16 cellular contexts compared by ENCODE assay signal in the genomic region with DNA sequence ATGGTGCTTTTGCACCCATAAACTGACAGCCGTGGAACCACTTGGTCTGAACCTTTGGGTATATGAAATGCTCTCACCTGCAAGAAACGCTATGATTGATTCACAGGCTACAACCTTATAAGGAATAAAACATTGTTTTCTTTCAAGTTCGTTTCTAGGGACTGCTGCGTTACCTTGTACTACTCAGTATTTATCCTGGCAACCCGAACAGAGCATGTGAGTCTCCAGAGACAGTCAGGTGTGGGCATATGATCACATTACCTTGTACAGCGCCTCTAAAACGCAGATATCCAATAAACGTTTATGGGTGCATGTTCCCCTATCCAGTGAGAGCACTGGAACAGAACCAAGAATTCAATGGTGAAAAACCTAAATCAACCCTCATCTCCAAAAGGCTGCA. TPM values are rescaled to one million over a fixed set of nuclear protein-coding genes. Genes with fewer than 3 reads are reported as not detected.
DNase-seq lines count a peak whose midpoint lies in the region; ATAC-seq and TF ChIP-seq lines count a peak whose summit lies in the region.
"Had no signal": no experiment of that assay in that cellular context is flagged by ENCODE, and none has a peak within 500 bp of the region (broad histone marks: within the 10 kb centered on the region; RNA-seq: fewer than 3 reads in every experiment).

No MANE protein-coding gene starts in this region.

- DNase-seq in IMR-90 (no peak), fibroblast of lung (ENCODE audit: low read depth in 2 of 2) (no peak), nephron progenitor cell (no peak), mesendoderm (no peak), activated gamma-delta T cell (lab: John Stamatoyannopoulos, UW) (no peak), mucosa of descending colon (no peak)
- DNase-seq: activated CD8-positive, alpha-beta memory T cell treated with anti-CD3 and anti-CD28 coated beads for 24 hours; Caco-2; islet precursor cell; NCI-H1092; stomach had no signal

- TF ChIP-seq CTCF in IMR-90 (conservative IDR thresholded peaks at IDR 0.05; ENCODE audit: low read depth, low read length) (no peak), fibroblast of lung (conservative IDR thresholded peaks at IDR 0.05 in 1 of 2, IDR thresholded peaks at IDR 0.05 in 1 of 2; ENCODE audit: low read depth in 1 of 2, low read length in 2 of 2) (no peak), nephron progenitor cell (IDR thresholded peaks at IDR 0.05) (no peak), mucosa of descending colon (IDR thresholded peaks at IDR 0.05) (no peak)

- H3K27ac Mint-ChIP-seq in nephron progenitor cell: no peak overlapping the region

- H3K4me2 ChIP-seq in IMR-90 (ENCODE audit: low read depth, low read length) (peak overlapping the region; percentile 94; the same call in 1 of the 2 replicates), fibroblast of lung (ENCODE audit: extremely low read depth, insufficient read depth, low read length) (peak overlapping the region; percentile 88), mesendoderm (ENCODE audit: low read length) (no peak overlapping the region)

- peaks cover 37% of the 10 kb centered on the region for H3K4me1 Mint-ChIP-seq in nephron progenitor cell

- dilution Hi-C loops in IMR-90 (cut with HindIII; ENCODE audit: low sequenced_read_pairs, unreplicated experiment): no loop called here

- ATAC-seq in IMR-90 (ENCODE audit: low read depth) (no peak), mucosa of descending colon (no peak), GM19328 (IDR thresholded peaks at IDR 0.05; ENCODE audit: unreplicated experiment) (no peak)
- ATAC-seq: gastroesophageal sphincter had no signal

- no peak for TF ChIP-seq RAD21 in IMR-90 (IDR thresholded peaks at IDR 0.05; ENCODE audit: low read length)

- H3K23ac ChIP-seq in IMR-90 (ENCODE audit: low read depth, low read length) (peak overlapping the region; percentile 6; the same call in 1 of the 2 replicates), mesendoderm (ENCODE audit: low read length) (no peak overlapping the region)

- H3K9ac ChIP-seq in IMR-90 (ENCODE audit: low read depth, low read length) (0 out of 2 replicates have a peak overlapping the region, but pooled peaks have one; percentile 73), fibroblast of lung (ENCODE audit: insufficient read depth, low read length) (peak overlapping the region; percentile 89), mesendoderm (ENCODE audit: low read length) (no peak overlapping the region)

- H3K4me3 Mint-ChIP-seq in nephron progenitor cell: peak overlapping the region; percentile 86

- no peak overlapping the region for H4K5ac ChIP-seq in IMR-90 (ENCODE audit: low read depth, low read length)
- H4K5ac ChIP-seq in mesendoderm (ENCODE audit: low read length): no peak overlapping the region

- 43% methylated on average over 5 of the region's 8 CpGs; no CpG with 5 or more reads in 1 of the 2 experiments for whole genome bisulfite sequencing in IMR-90 (ENCODE audit: extremely low coverage in 2 of 2, insufficient read length in 1 of 2), 2 experiments
- no CpG with 5 or more reads among the region's 8 CpGs for WGBS in mesendoderm (ENCODE audit: extremely low coverage, insufficient coverage, low lambda C conversion rate)

- peak overlapping the region; percentile 97 for H3K4me3 ChIP-seq in ACC112 (ENCODE audit: low read depth, low read length)
- H3K4me3 ChIP-seq in IMR-90 (ENCODE audit: insufficient read depth, low read depth, low read length): peak overlapping the region; percentile 71
- peak overlapping the region; percentile 70 to 94 (median 90) for H3K4me3 ChIP-seq in fibroblast of lung (replicated peaks in 1 of 4; ENCODE audit: control extremely low read depth in 1 of 4, insufficient read depth in 1 of 4, low read depth in 3 of 4, low read length in 4 of 4)
- no peak overlapping the region for H3K4me3 ChIP-seq in mesendoderm (ENCODE audit: low read length)
- no peak overlapping the region for H3K4me3 ChIP-seq in mucosa of descending colon

- H3K27me3 ChIP-seq in ACC112 (ENCODE audit: insufficient read depth, low read length): no peaks in the 10 kb centered on the region
- H3K27me3 ChIP-seq in IMR-90 (ENCODE audit: control insufficient read depth, insufficient read depth, low read length): no peaks in the 10 kb centered on the region
- H3K27me3 ChIP-seq in fibroblast of lung (ENCODE audit: control insufficient read depth, insufficient read depth, low read length): no peaks in the 10 kb centered on the region
- H3K27me3 ChIP-seq in mesendoderm (ENCODE audit: insufficient read depth, low read length, poor library complexity): peaks cover 23% of the 10 kb centered on the region

- H3K56ac ChIP-seq in IMR-90 (ENCODE audit: extremely low read depth, insufficient read depth, low read length) (no peak overlapping the region), mesendoderm (ENCODE audit: low read length) (no peak overlapping the region)

- in situ Hi-C loops in IMR-90 (cut with MboI; ENCODE audit: low sequenced_read_pairs): loop anchor here (10.0 kb wide), 2 partner anchors 61 to 231 kb away; no protein-coding TSS in a partner anchor

- H3K9me3 ChIP-seq in IMR-90 (ENCODE audit: control insufficient read depth, insufficient read depth, low read length) (no peaks in the 10 kb centered on the region), fibroblast of lung (ENCODE audit: control insufficient read depth, insufficient read depth, low read depth, low read length) (no peaks in the 10 kb centered on the region), mucosa of descending colon (no peaks in the 10 kb centered on the region)
- H3K9me3 ChIP-seq: Caco-2, gastroesophageal sphincter, stomach, vagina had no signal

- no peaks in the 10 kb centered on the region for H3K9me3 Mint-ChIP-seq in nephron progenitor cell

- H3K9me1 ChIP-seq in IMR-90 (ENCODE audit: insufficient read depth, low read length): peaks cover 12% of the 10 kb centered on the region; the same call in 1 of the 2 replicates

- no peaks in the 10 kb centered on the region for H3K36me3 Mint-ChIP-seq in nephron progenitor cell (ENCODE audit: low read depth)

- H4K20me1 ChIP-seq in IMR-90 (ENCODE audit: insufficient read depth, low read length) (0 out of 2 replicates have a peak, but pooled peaks cover 2% of the 10 kb centered on the region), fibroblast of lung (ENCODE audit: control insufficient read depth, extremely low read depth, insufficient read depth, low read length) (no peaks in the 10 kb centered on the region)

- H3K4me1 ChIP-seq in ACC112 (ENCODE audit: control insufficient read depth, insufficient read depth, low read length, unreplicated experiment) (peaks cover 57% of the 10 kb centered on the region), IMR-90 (ENCODE audit: control insufficient read depth, insufficient read depth, low read length) (peaks cover 23% of the 10 kb centered on the region), fibroblast of lung (ENCODE audit: control insufficient read depth, extremely low read depth, insufficient read depth, low read length) (peaks cover 11% of the 10 kb centered on the region), mesendoderm (ENCODE audit: control insufficient read depth, low read depth, low read length) (no peaks in the 10 kb centered on the region), mucosa of descending colon (ENCODE audit: low read depth) (peaks cover 11% of the 10 kb centered on the region)
- H3K4me1 ChIP-seq: Caco-2 had no signal

- POLR2A ChIA-PET in IMR-90 (lab: Charles Lee; ENCODE audit: unreplicated experiment): no interaction called here

- H3K36me3 ChIP-seq in ACC112 (ENCODE audit: insufficient read depth, low read length) (peaks cover 26% of the 10 kb centered on the region), IMR-90 (ENCODE audit: control insufficient read depth, insufficient read depth, low read length) (no peaks in the 10 kb centered on the region), fibroblast of lung (ENCODE audit: control insufficient read depth, insufficient read depth, low read length) (peaks cover 2% of the 10 kb centered on the region), mesendoderm (ENCODE audit: control insufficient read depth, insufficient read depth, low read length) (no peaks in the 10 kb centered on the region), mucosa of descending colon (ENCODE audit: low read depth) (no peaks in the 10 kb centered on the region)
- H3K36me3 ChIP-seq: gastroesophageal sphincter, stomach, vagina had no signal

- H4K8ac ChIP-seq in IMR-90 (ENCODE audit: low read depth in 2 of 2, low read length in 2 of 2) (peak overlapping the region in 1 of 2 experiments; percentile 75; a peak in 1 of 4 replicates), mesendoderm (ENCODE audit: low read depth, low read length) (no peak overlapping the region)

- CTCF ChIA-PET in IMR-90 (lab: Yijun Ruan, JAX): no interaction called here

- H3K4ac ChIP-seq in IMR-90 (ENCODE audit: low read depth, low read length) (peak overlapping the region; percentile 55), mesendoderm (ENCODE audit: low read depth, low read length) (no peak overlapping the region)

- H2BK5ac ChIP-seq in IMR-90 (ENCODE audit: low read depth, low read length, poor library complexity, severe bottlenecking) (no peak overlapping the region), mesendoderm (ENCODE audit: low read length) (no peak overlapping the region)

- H2AFZ ChIP-seq in ACC112 (ENCODE audit: low read length, unreplicated experiment) (no peak overlapping the region), IMR-90 (replicated peaks; ENCODE audit: low read length, poor library complexity) (no peak overlapping the region), fibroblast of lung (ENCODE audit: low read length) (no peak overlapping the region)

- H3K79me2 ChIP-seq in ACC112 (ENCODE audit: control insufficient read depth, insufficient read depth, low read length, unreplicated experiment) (peaks cover 78% of the 10 kb centered on the region), fibroblast of lung (ENCODE audit: control insufficient read depth, insufficient read depth, low read length) (peaks cover 68% of the 10 kb centered on the region), mesendoderm (ENCODE audit: control insufficient read depth, insufficient read depth, low read length) (no peaks in the 10 kb centered on the region)

- H4K91ac ChIP-seq in IMR-90 (ENCODE audit: insufficient read depth, low read depth, low read length): 0 out of 2 replicates have a peak overlapping the region, but pooled peaks have one; percentile 5

- H2AK9ac ChIP-seq in IMR-90 (replicated peaks; ENCODE audit: low read depth, low read length, poor library complexity): no peak overlapping the region

- H3K18ac ChIP-seq in IMR-90 (ENCODE audit: low read depth, low read length) (peak overlapping the region; percentile 77; the same call in 1 of the 2 replicates), mesendoderm (ENCODE audit: low read length) (no peak overlapping the region)

- H3K79me1 ChIP-seq in IMR-90 (ENCODE audit: low read depth in 1 of 2, low read length in 2 of 2) (peaks cover 24 to 60% of the 10 kb centered on the region in 2 experiments), mesendoderm (ENCODE audit: low read length) (no peaks in the 10 kb centered on the region)

- H3K14ac ChIP-seq in IMR-90 (replicated peaks; ENCODE audit: low read depth, low read length): 0 out of 2 replicates have a peak overlapping the region, but pooled peaks have one; percentile 4

- H2BK15ac ChIP-seq in IMR-90 (ENCODE audit: low read depth, low read length) (no peak overlapping the region; the same call in 2 of the 3 replicates), mesendoderm (replicated peaks; ENCODE audit: low read depth) (no peak overlapping the region)

- intact Hi-C loops in IMR-90 (cut with micrococcal nuclease) (loop anchor here (10.0 kb wide), 2 partner anchors 49 to 209 kb away; no protein-coding TSS in a partner anchor), mucosa of descending colon (cut with DNase I, micrococcal nuclease) (loop anchor here in 1 of 2 donors (10.0 kb wide), 1 partner anchor 71 kb away; no protein-coding TSS in a partner anchor)

- no TSS peak for BruUV-seq in IMR-90 (replicated peaks; lab: Mats Ljungman, UMichigan)

- H3K27me3 Mint-ChIP-seq in nephron progenitor cell (ENCODE audit: low read depth, poor library complexity): peaks cover 80% of the 10 kb centered on the region

- H3K27ac ChIP-seq in ACC112 (ENCODE audit: low read depth, low read length) (peak overlapping the region; percentile 82; the same call in 1 of the 2 replicates), IMR-90 (ENCODE audit: insufficient read depth, low read length) (no peak overlapping the region), fibroblast of lung (ENCODE audit: insufficient read depth, low read length) (peak overlapping the region; percentile 92), mesendoderm (ENCODE audit: low read depth, low read length) (no peak overlapping the region)
- H3K27ac ChIP-seq: gastroesophageal sphincter, vagina, VCaP had no signal

- no peak for TF ChIP-seq POLR2A in IMR-90 (IDR thresholded peaks at IDR 0.05; ENCODE audit: low read depth, low read length)

- H2BK120ac ChIP-seq in IMR-90 (ENCODE audit: low read depth, low read length) (no peak overlapping the region), mesendoderm (ENCODE audit: low read depth, low read length) (no peak overlapping the region)

- peak overlapping the region; percentile 21; the same call in 1 of the 2 replicates for H2BK20ac ChIP-seq in IMR-90 (ENCODE audit: low read depth, low read length)

- H2AK5ac ChIP-seq in IMR-90 (ENCODE audit: low read depth, low read length) (peak overlapping the region; percentile 56), mesendoderm (ENCODE audit: low read length) (no peak overlapping the region)

RNA-seq across cellular contexts. Expression of a gene that starts 1.7 kb away (rescaled TPM):
- total RNA-seq in IMR-90 (2012; rRNA removed) (93.9 and 148 TPM in 2 replicates), fibroblast of lung (60.9 and 122 TPM in 2 replicates), mucosa of descending colon (10 to 100 TPM in 1 of 3 donors, 1 to 10 TPM in 2; 1.6 to 54.7 (median 2.2) TPM)
- polyA plus RNA-seq in IMR-90 (2012; rRNA removed) (64.8 and 65.1 TPM in 2 replicates), fibroblast of lung (122 and 178 TPM in 2 replicates)
- polyA plus RNA-seq in IMR-90 (2012; cell fraction: cytosol; rRNA removed): 37.7 and 114 TPM in 2 replicates
- polyA plus RNA-seq in IMR-90 (2012; cell fraction: nucleus; rRNA removed; ENCODE audit: low replicate concordance): 22.9 and 25.9 TPM in 2 replicates
- polyA plus RNA-seq in fibroblast of lung (2012): 141 and 169 TPM in 2 replicates
- 94.6 and 298 TPM in 2 replicates for polyA minus RNA-seq in fibroblast of lung (ENCODE audit: low replicate concordance)
- 0.11 TPM for polyA plus RNA-seq in mesendoderm (2013, experiment 1 of 2)
- polyA plus RNA-seq in mesendoderm (2013, experiment 2 of 2): 0.17 TPM

Comparison
In these comparisons a context has a peak if more than half of its experiments do, and no peak if none do; other contexts are left out.
1. H3K27ac ChIP-seq: peak in ACC112 (single experiment) and fibroblast of lung (single experiment); none in IMR-90 (single experiment) and mesendoderm (single experiment).
2. H3K4me3 ChIP-seq: peak in ACC112 (single experiment), IMR-90 (single experiment) and fibroblast of lung (4 of 4); none in mesendoderm (single experiment) and mucosa of descending colon (single experiment).